In genomic region chr10:93266858-93267257, GRCh38 we compare ENCODE assay signal across 19 cellular contexts.
"Had no signal": no experiment of that assay in that cellular context is flagged by ENCODE, and none has a peak within 500 bp of the region (broad histone marks: within the 10 kb centered on the region; RNA-seq: fewer than 3 reads in every experiment).

No MANE protein-coding gene starts in this region.

- H3K27me3 ChIP-seq: body of pancreas, transverse colon had no signal

- H3K4me1 ChIP-seq: body of pancreas, transverse colon had no signal

- H3K36me3 Mint-ChIP-seq: activated naive CD8-positive, alpha-beta T cell had no signal

- ATAC-seq: activated CD8-positive, alpha-beta T cell treated with anti-CD3 and anti-CD28 coated beads for 36 hours; body of pancreas; stimulated activated naive CD8-positive, alpha-beta T cell treated with anti-CD3 and anti-CD28 coated beads, Interleukin-15, Interleukin-2, amounts not matched to agents 100 U/mL and 50 U/mL, for 24 hours had no signal

- DNase-seq: activated CD4-positive, alpha-beta T cell treated with anti-CD3 and anti-CD28 coated beads for 36 hours; activated CD8-positive, alpha-beta memory T cell treated with anti-CD3 and anti-CD28 coated beads, Interleukin-2, amount 50 U/mL, for 4 hours; activated CD8-positive, alpha-beta T cell treated with anti-CD3 and anti-CD28 coated beads for 36 hours; activated gamma-delta T cell treated with Interleukin-2 at 50 U/mL for 16 hours; amygdala; body of pancreas; central memory CD4-positive, alpha-beta T cell; effector memory CD4-positive, alpha-beta T cell; foreskin fibroblast; nucleus accumbens; posterior cingulate gyrus; stimulated activated CD4-positive, alpha-beta T cell treated with anti-CD3 and anti-CD28 coated beads, Interleukin-15, amount 100 ng/mL, for 24 hours; stimulated activated CD4-positive, alpha-beta T cell treated with anti-CD3 and anti-CD28 coated beads, Interleukin-4, amount 100 ng/mL, for 1 hour; stimulated activated naive CD8-positive, alpha-beta T cell treated with anti-CD3 and anti-CD28 coated beads, Interleukin-15, Interleukin-2, amounts not matched to agents 100 U/mL and 50 U/mL, for 24 hours; transverse colon; WERI-Rb-1 had no signal

- H3K27ac Mint-ChIP-seq: activated CD4-positive, alpha-beta T cell treated with anti-CD3 and anti-CD28 coated beads for 36 hours; activated CD8-positive, alpha-beta T cell treated with anti-CD3 and anti-CD28 coated beads for 36 hours; activated naive CD8-positive, alpha-beta T cell; nephron had no signal

- H3K4me3 ChIP-seq: body of pancreas, coronary artery, transverse colon had no signal

- H3K4me3 Mint-ChIP-seq: activated CD4-positive, alpha-beta T cell treated with anti-CD3 and anti-CD28 coated beads for 36 hours; activated CD8-positive, alpha-beta T cell treated with anti-CD3 and anti-CD28 coated beads for 36 hours; activated naive CD8-positive, alpha-beta T cell; nephron had no signal

- H3K9me3 ChIP-seq: body of pancreas had no signal

- H3K4me1 Mint-ChIP-seq: nephron had no signal

- H3K36me3 ChIP-seq: transverse colon, WERI-Rb-1 had no signal

- H3K27me3 Mint-ChIP-seq: activated CD4-positive, alpha-beta T cell treated with anti-CD3 and anti-CD28 coated beads for 36 hours; activated CD8-positive, alpha-beta T cell treated with anti-CD3 and anti-CD28 coated beads for 36 hours; activated naive CD8-positive, alpha-beta T cell had no signal

- H3K27ac ChIP-seq: body of pancreas, coronary artery, transverse colon, WERI-Rb-1 had no signal
